29 cellular contexts compared by ENCODE assay signal in the genomic region with DNA sequence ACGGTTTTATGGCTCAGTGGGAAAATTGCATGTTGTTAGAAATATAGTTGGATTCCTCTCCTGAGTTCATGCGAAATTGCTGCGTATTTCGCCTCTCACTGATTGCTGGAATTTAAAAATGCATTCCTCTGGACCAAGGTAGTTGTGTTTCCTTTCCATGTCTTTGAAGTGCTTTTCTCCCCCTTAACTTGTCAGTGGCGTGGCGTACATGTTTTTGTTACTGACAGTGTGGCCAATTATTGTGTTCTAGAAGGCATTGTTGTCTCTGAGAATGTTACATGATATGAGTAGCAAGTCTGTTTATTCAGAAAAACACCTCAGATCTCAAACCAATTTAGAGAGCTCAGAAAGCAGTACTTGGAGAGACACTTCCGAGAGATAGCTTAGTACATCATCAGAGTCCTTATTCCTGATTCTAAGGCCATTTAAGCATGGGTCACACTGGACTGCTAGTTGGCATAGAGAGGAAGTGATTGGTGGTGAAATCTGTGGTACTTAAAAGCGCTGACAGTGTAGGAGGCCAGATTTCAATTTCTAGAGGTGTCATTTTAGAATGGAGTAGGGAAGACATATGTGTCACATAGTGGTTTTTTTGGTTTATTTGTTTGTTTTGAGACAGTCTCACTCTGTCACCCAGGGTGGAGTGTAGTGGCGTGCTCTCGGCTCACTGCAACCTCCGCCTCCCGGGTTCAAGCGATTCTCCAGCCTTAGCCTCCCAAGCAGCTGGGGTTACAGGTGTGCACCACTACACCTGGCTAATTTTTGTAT.
"Had no signal": no experiment of that assay in that cellular context is flagged by ENCODE, and none has a peak within 500 bp of the region (broad histone marks: within the 10 kb centered on the region; RNA-seq: fewer than 3 reads in every experiment).

No MANE protein-coding gene starts in this region.

- H3K27me3 Mint-ChIP-seq: activated naive CD4-positive, alpha-beta T cell treated with anti-CD3 and anti-CD28 coated beads, Interleukin-2, amount 10 ng/mL, durations not matched to agents 7 days and 5 days; activated naive CD8-positive, alpha-beta T cell treated with anti-CD3 and anti-CD28 coated beads, Interleukin-2, amount 10 ng/mL, durations not matched to agents 7 days and 5 days; dendritic cell treated with granulocyte-macrophage colony-stimulating factor and Interleukin-4, amounts not matched to agents 40 ng/mL and 50 ng/mL, for 4 days; naive B cell; progenitor cell of endocrine pancreas; stimulated activated memory B cell treated with anti-CD40 and anti-IgM and Interleukin-4, amounts not matched to agents 10 μg/mL and 1 μg/mL and 100 μg/mL, for 72 hours; stimulated activated naive CD8-positive, alpha-beta T cell treated with anti-CD3 and anti-CD28 coated beads, Interleukin-15, amount 100 ng/mL, for 72 hours had no signal

- H3K9me3 Mint-ChIP-seq: central memory CD8-positive, alpha-beta T cell; dendritic cell treated with granulocyte-macrophage colony-stimulating factor and Interleukin-4, amounts not matched to agents 40 ng/mL and 50 ng/mL, for 4 days; endodermal cell; stimulated activated memory B cell treated with anti-CD40 and anti-IgM and Interleukin-4, amounts not matched to agents 10 μg/mL and 1 μg/mL and 100 μg/mL, for 72 hours; stimulated activated naive CD8-positive, alpha-beta T cell treated with anti-CD3 and anti-CD28 coated beads, Interleukin-15, amount 100 ng/mL, for 72 hours had no signal

- H3K9me3 ChIP-seq: ascending aorta, esophagus muscularis mucosa, heart right ventricle, left lung, ovary, sigmoid colon, upper lobe of left lung, vagina had no signal

- H3K27me3 ChIP-seq: ascending aorta, brain microvascular endothelial cell, esophagus muscularis mucosa, foreskin keratinocyte, heart right ventricle, left lung, ovary, sigmoid colon, upper lobe of left lung, vagina had no signal

- FAIRE-seq: small intestine had no signal

- DNase-seq: activated CD4-positive, alpha-beta T cell treated with anti-CD3 and anti-CD28 coated beads for 48 hours; activated CD4-positive, alpha-beta T cell treated with anti-CD3 and anti-CD28 coated beads, Interleukin-2, amount 50 U/mL, for 48 hours; activated CD8-positive, alpha-beta memory T cell treated with anti-CD3 and anti-CD28 coated beads for 24 hours; activated effector memory CD4-positive, alpha-beta T cell treated with anti-CD3 and anti-CD28 coated beads, Interleukin-2, amount 50 U/mL, for 16 hours; activated naive CD4-positive, alpha-beta T cell treated with anti-CD3 and anti-CD28 coated beads, Interleukin-2, amount 10 ng/mL, durations not matched to agents 7 days and 5 days; activated naive CD8-positive, alpha-beta T cell treated with anti-CD3 and anti-CD28 coated beads, Interleukin-2, amount 10 ng/mL, durations not matched to agents 7 days and 5 days; brain microvascular endothelial cell; endodermal cell; foreskin keratinocyte; heart right ventricle; left lung; naive B cell; nephron progenitor cell; ovary; sigmoid colon; small intestine; stimulated activated CD4-positive, alpha-beta T cell treated with anti-CD3 and anti-CD28 coated beads, Interleukin-4, amount 100 ng/mL, for 24 hours; stimulated activated naive CD8-positive, alpha-beta T cell treated with anti-CD3 and anti-CD28 coated beads, Interleukin-15, amount 100 ng/mL, for 72 hours; substantia nigra; upper lobe of left lung had no signal

- H3K4me3 ChIP-seq: ascending aorta, esophagus muscularis mucosa, heart right ventricle, left lung, ovary, sigmoid colon, upper lobe of left lung, vagina had no signal

- H3K36me3 Mint-ChIP-seq: activated naive CD4-positive, alpha-beta T cell treated with anti-CD3 and anti-CD28 coated beads, Interleukin-2, amount 10 ng/mL, durations not matched to agents 7 days and 5 days; activated naive CD8-positive, alpha-beta T cell treated with anti-CD3 and anti-CD28 coated beads, Interleukin-2, amount 10 ng/mL, durations not matched to agents 7 days and 5 days; naive B cell; stimulated activated memory B cell treated with anti-CD40 and anti-IgM and Interleukin-4, amounts not matched to agents 10 μg/mL and 1 μg/mL and 100 μg/mL, for 72 hours had no signal

- H3K4me1 ChIP-seq: ascending aorta, foreskin keratinocyte, left lung, upper lobe of left lung, vagina had no signal

- H3K4me3 Mint-ChIP-seq: activated naive CD4-positive, alpha-beta T cell treated with anti-CD3 and anti-CD28 coated beads, Interleukin-2, amount 10 ng/mL, durations not matched to agents 7 days and 5 days; activated naive CD8-positive, alpha-beta T cell treated with anti-CD3 and anti-CD28 coated beads, Interleukin-2, amount 10 ng/mL, durations not matched to agents 7 days and 5 days; central memory CD8-positive, alpha-beta T cell; dendritic cell treated with granulocyte-macrophage colony-stimulating factor and Interleukin-4, amounts not matched to agents 40 ng/mL and 50 ng/mL, for 4 days; endodermal cell; naive B cell; nephron progenitor cell; stimulated activated memory B cell treated with anti-CD40 and anti-IgM and Interleukin-4, amounts not matched to agents 10 μg/mL and 1 μg/mL and 100 μg/mL, for 72 hours; stimulated activated naive CD8-positive, alpha-beta T cell treated with anti-CD3 and anti-CD28 coated beads, Interleukin-15, amount 100 ng/mL, for 72 hours had no signal

- H3K27ac ChIP-seq: ascending aorta, brain microvascular endothelial cell, esophagus muscularis mucosa, foreskin keratinocyte, left lung, sigmoid colon, upper lobe of left lung, vagina, VCaP had no signal

- ATAC-seq: activated CD4-positive, CD25-positive, alpha-beta regulatory T cell treated with anti-CD3 and anti-CD28 coated beads, Interleukin-2, amount 50 U/mL, for 24 hours; foreskin keratinocyte; left lung; stimulated activated memory B cell treated with anti-CD40 and anti-IgM and Interleukin-4, amounts not matched to agents 10 μg/mL and 1 μg/mL and 100 μg/mL, for 72 hours; stimulated activated naive CD8-positive, alpha-beta T cell treated with anti-CD3 and anti-CD28 coated beads, Interleukin-15, amount 100 ng/mL, for 72 hours had no signal

- H3K27ac Mint-ChIP-seq: activated naive CD4-positive, alpha-beta T cell treated with anti-CD3 and anti-CD28 coated beads, Interleukin-2, amount 10 ng/mL, durations not matched to agents 7 days and 5 days; activated naive CD8-positive, alpha-beta T cell treated with anti-CD3 and anti-CD28 coated beads, Interleukin-2, amount 10 ng/mL, durations not matched to agents 7 days and 5 days; dendritic cell treated with granulocyte-macrophage colony-stimulating factor and Interleukin-4, amounts not matched to agents 40 ng/mL and 50 ng/mL, for 4 days; endodermal cell; naive B cell; nephron progenitor cell; progenitor cell of endocrine pancreas; stimulated activated memory B cell treated with anti-CD40 and anti-IgM and Interleukin-4, amounts not matched to agents 10 μg/mL and 1 μg/mL and 100 μg/mL, for 72 hours; stimulated activated naive CD8-positive, alpha-beta T cell treated with anti-CD3 and anti-CD28 coated beads, Interleukin-15, amount 100 ng/mL, for 72 hours had no signal

- H3K4me1 Mint-ChIP-seq: activated naive CD4-positive, alpha-beta T cell treated with anti-CD3 and anti-CD28 coated beads, Interleukin-2, amount 10 ng/mL, durations not matched to agents 7 days and 5 days; activated naive CD8-positive, alpha-beta T cell treated with anti-CD3 and anti-CD28 coated beads, Interleukin-2, amount 10 ng/mL, durations not matched to agents 7 days and 5 days; central memory CD8-positive, alpha-beta T cell; endodermal cell; naive B cell; nephron progenitor cell; stimulated activated memory B cell treated with anti-CD40 and anti-IgM and Interleukin-4, amounts not matched to agents 10 μg/mL and 1 μg/mL and 100 μg/mL, for 72 hours; stimulated activated naive CD8-positive, alpha-beta T cell treated with anti-CD3 and anti-CD28 coated beads, Interleukin-15, amount 100 ng/mL, for 72 hours had no signal

- H3K36me3 ChIP-seq: ascending aorta, brain microvascular endothelial cell, esophagus muscularis mucosa, heart right ventricle, left lung, ovary, sigmoid colon, upper lobe of left lung, vagina had no signal
